8 cellular contexts compared by ENCODE assay signal in genomic region chr10:80504897-80505465, GRCh38. TPM values are rescaled to one million over a fixed set of nuclear protein-coding genes. Genes with fewer than 3 reads are reported as not detected.
DNase-seq lines count a peak whose midpoint lies in the region; ATAC-seq and TF ChIP-seq lines count a peak whose summit lies in the region.

No MANE protein-coding gene starts in this region.

- H3K4me3 ChIP-seq in coronary artery (peak overlapping the region; percentile 5), mesodermal cell (ENCODE audit: extremely low read depth, insufficient read depth, low read length, poor library complexity, severe bottlenecking) (no peak overlapping the region), tibial nerve (no peak overlapping the region)

- POLR2A ChIA-PET in activated CD4-positive, alpha-beta T cell treated with anti-CD3 and anti-CD28 coated beads, Interleukin-2, amount 10 ng/mL, durations not matched to agents 7 days and 5 days (lab: Charles Lee) = no interaction called here

- no peak for TF ChIP-seq EP300 in tibial nerve (IDR thresholded peaks at IDR 0.05)

- H3K27me3 Mint-ChIP-seq in activated CD4-positive, alpha-beta T cell treated with anti-CD3 and anti-CD28 coated beads, Interleukin-2, amount 10 ng/mL, durations not matched to agents 7 days and 5 days = no peaks in the 10 kb centered on the region

- no peak for DNase-seq in activated CD4-positive, alpha-beta T cell treated with anti-CD3 and anti-CD28 coated beads, Interleukin-2, amount 10 ng/mL, durations not matched to agents 7 days and 5 days
- DNase-seq in activated CD4-positive, alpha-beta T cell treated with anti-CD3 and anti-CD28 coated beads, Interleukin-2, amount 50 U/mL, for 4 hours = no peak
- DNase-seq in coronary artery (ENCODE audit: low spot score) (no peak), tibial nerve (ENCODE audit: low spot score in 2 of 2) (no peak), NCI-H187 treated with DMSO at 0.1 percent for 48 hours (lab: John Stamatoyannopoulos, UW) (no peak), AG20443 (ENCODE audit: low spot score) (no peak)

- H3K4me1 Mint-ChIP-seq in activated CD4-positive, alpha-beta T cell treated with anti-CD3 and anti-CD28 coated beads, Interleukin-2, amount 10 ng/mL, durations not matched to agents 7 days and 5 days = peaks cover 71% of the 10 kb centered on the region

- no peaks in the 10 kb centered on the region for H3K9me3 ChIP-seq in mesodermal cell (ENCODE audit: control insufficient read depth, low read length)
- no peaks in the 10 kb centered on the region for H3K9me3 ChIP-seq in tibial nerve

- no peak overlapping the region for H3K4me3 Mint-ChIP-seq in activated CD4-positive, alpha-beta T cell treated with anti-CD3 and anti-CD28 coated beads, Interleukin-2, amount 10 ng/mL, durations not matched to agents 7 days and 5 days

- CTCF ChIA-PET in activated CD4-positive, alpha-beta T cell treated with anti-CD3 and anti-CD28 coated beads, Interleukin-2, amount 10 ng/mL, durations not matched to agents 7 days and 5 days (lab: Charles Lee) = interaction anchor here (0.7 to 9.8 kb wide), 34 partner anchors 8 to 132 kb away, joined by 3 to 118 read pairs (median 7); partner anchors contain the start of genes PRXL2A and SH2D4B

- H3K27ac ChIP-seq in coronary artery (peak overlapping the region in 1 of 2 donors; percentile 82), mesodermal cell (ENCODE audit: low read depth, low read length, severe bottlenecking) (peak overlapping the region; percentile 92), tibial nerve (peak overlapping the region; percentile 58 to 96 (median 74))

- 89 to 100% methylated on average over 1 to 3 of the region's 5 CpGs for WGBS in mesodermal cell (ENCODE audit: insufficient coverage in 2 of 2), 2 experiments
- 56 to 65% methylated on average over 5 of the region's 5 CpGs for whole genome bisulfite sequencing in tibial nerve, 2 donors

- ATAC-seq in GM21576 (IDR thresholded peaks at IDR 0.05; ENCODE audit: unreplicated experiment) = no peak

- H3K4me1 ChIP-seq in mesodermal cell (ENCODE audit: control insufficient read depth, insufficient read depth, low read length, poor library complexity, severe bottlenecking) = peaks cover 92% of the 10 kb centered on the region
- H3K4me1 ChIP-seq in tibial nerve = peaks cover 5 to 95% (median 62%) of the 10 kb centered on the region in 4 donors

- no peak for TF ChIP-seq POLR2A in tibial nerve (IDR thresholded peaks at IDR 0.05)

- no peaks in the 10 kb centered on the region for H3K27me3 ChIP-seq in tibial nerve

- H3K36me3 Mint-ChIP-seq in activated CD4-positive, alpha-beta T cell treated with anti-CD3 and anti-CD28 coated beads, Interleukin-2, amount 10 ng/mL, durations not matched to agents 7 days and 5 days (ENCODE audit: low read depth) = peaks cover 41% of the 10 kb centered on the region

- H3K36me3 ChIP-seq in mesodermal cell (ENCODE audit: control insufficient read depth, insufficient read depth, low read length) (peaks cover 27% of the 10 kb centered on the region), tibial nerve (peaks cover 0 to 34% (median 20%) of the 10 kb centered on the region in 3 donors)

- TF ChIP-seq CTCF in coronary artery (IDR thresholded peaks at IDR 0.05) = no peak
- no peak for TF ChIP-seq CTCF in tibial nerve (IDR thresholded peaks at IDR 0.05)

- H3K9me3 Mint-ChIP-seq in activated CD4-positive, alpha-beta T cell treated with anti-CD3 and anti-CD28 coated beads, Interleukin-2, amount 10 ng/mL, durations not matched to agents 7 days and 5 days = no peaks in the 10 kb centered on the region

- peak overlapping the region; percentile 87 for H3K27ac Mint-ChIP-seq in activated CD4-positive, alpha-beta T cell treated with anti-CD3 and anti-CD28 coated beads, Interleukin-2, amount 10 ng/mL, durations not matched to agents 7 days and 5 days

RNA-seq across cellular contexts. Expression of gene SH2D4B, which starts 32.7 kb away (rescaled TPM):
- total RNA-seq in activated CD4-positive, alpha-beta T cell treated with anti-CD3 and anti-CD28 coated beads, Interleukin-2, amount 10 ng/mL, durations not matched to agents 7 days and 5 days = under 1 TPM; 0.07 to 0.10 TPM
- 0.26 TPM for polyA plus RNA-seq in mesodermal cell (2013, experiment 1 of 2)
- 0.35 TPM for polyA plus RNA-seq in mesodermal cell (2013, experiment 2 of 2)
- not detected for total RNA-seq in tibial nerve

RNA-seq across cellular contexts. Expression of gene TSPAN14, which starts 50.9 kb away (rescaled TPM):
- 100 to 1,000 TPM; 127 to 143 TPM for total RNA-seq in activated CD4-positive, alpha-beta T cell treated with anti-CD3 and anti-CD28 coated beads, Interleukin-2, amount 10 ng/mL, durations not matched to agents 7 days and 5 days
- polyA plus RNA-seq in mesodermal cell (2013, experiment 1 of 2) = 117 TPM
- polyA plus RNA-seq in mesodermal cell (2013, experiment 2 of 2) = 90.6 TPM
- 100 to 1,000 TPM; 123 to 163 (median 150) TPM for total RNA-seq in tibial nerve
